Comparison of ENCODE assay signal across 20 cellular contexts in genomic region chr2:159438720-159439353, GRCh38.
"Had no signal": no experiment of that assay in that cellular context is flagged by ENCODE, and none has a peak within 500 bp of the region (broad histone marks: within the 10 kb centered on the region; RNA-seq: fewer than 3 reads in every experiment).

No MANE protein-coding gene starts in this region.

- H3K27me3 ChIP-seq: esophagus squamous epithelium, hepatocyte, neutrophil, right atrium auricular region, suprapubic skin, thyroid gland had no signal

- H2AFZ ChIP-seq: hepatocyte had no signal

- H3K9me3 Mint-ChIP-seq: dendritic cell treated with granulocyte-macrophage colony-stimulating factor and Interleukin-4, amounts not matched to agents 40 ng/mL and 50 ng/mL, for 4 days; effector memory CD8-positive, alpha-beta T cell; naive thymus-derived CD8-positive, alpha-beta T cell; type B pancreatic cell had no signal

- H3K27ac Mint-ChIP-seq: dendritic cell treated with granulocyte-macrophage colony-stimulating factor and Interleukin-4, amounts not matched to agents 40 ng/mL and 50 ng/mL, for 4 days; type B pancreatic cell had no signal

- H3K4me1 ChIP-seq: esophagus squamous epithelium, suprapubic skin, thyroid gland had no signal

- H3K4me3 Mint-ChIP-seq: dendritic cell treated with granulocyte-macrophage colony-stimulating factor and Interleukin-4, amounts not matched to agents 40 ng/mL and 50 ng/mL, for 4 days; effector memory CD8-positive, alpha-beta T cell; naive thymus-derived CD8-positive, alpha-beta T cell; type B pancreatic cell had no signal

- H3K79me2 ChIP-seq: hepatocyte had no signal

- H3K4me3 ChIP-seq: esophagus squamous epithelium, hepatocyte, mucosa of descending colon, right atrium auricular region, smooth muscle cell, suprapubic skin, thyroid gland had no signal

- H3K27me3 Mint-ChIP-seq: dendritic cell treated with granulocyte-macrophage colony-stimulating factor and Interleukin-4, amounts not matched to agents 40 ng/mL and 50 ng/mL, for 4 days; effector memory CD8-positive, alpha-beta T cell; naive thymus-derived CD8-positive, alpha-beta T cell; type B pancreatic cell had no signal

- DNase-seq: effector memory CD8-positive, alpha-beta T cell; esophagus squamous epithelium; foreskin fibroblast; head of caudate nucleus; left colon; mammary epithelial cell; mucosa of descending colon; naive thymus-derived CD8-positive, alpha-beta T cell; posterior cingulate gyrus; stimulated activated CD4-positive, alpha-beta T cell treated with anti-CD3 and anti-CD28 coated beads, Interleukin-2, amount 100 ng/mL, for 48 hours; stimulated activated naive CD8-positive, alpha-beta T cell treated with anti-CD3 and anti-CD28 coated beads, Interleukin-15, Interleukin-2, amounts not matched to agents 100 U/mL and 50 U/mL, for 24 hours; thyroid gland had no signal

- H3K9me3 ChIP-seq: esophagus squamous epithelium, mucosa of descending colon, neutrophil, right atrium auricular region, suprapubic skin, thyroid gland had no signal

- FAIRE-seq: urothelium cell line had no signal

- H3K4me1 Mint-ChIP-seq: naive thymus-derived CD8-positive, alpha-beta T cell had no signal

- H3K4me2 ChIP-seq: hepatocyte, smooth muscle cell had no signal

- H3K27ac ChIP-seq: esophagus squamous epithelium, hepatocyte, neutrophil, right atrium auricular region, suprapubic skin, thyroid gland had no signal
